Comparison of ENCODE assay signal across 18 cellular contexts in the genomic region with DNA sequence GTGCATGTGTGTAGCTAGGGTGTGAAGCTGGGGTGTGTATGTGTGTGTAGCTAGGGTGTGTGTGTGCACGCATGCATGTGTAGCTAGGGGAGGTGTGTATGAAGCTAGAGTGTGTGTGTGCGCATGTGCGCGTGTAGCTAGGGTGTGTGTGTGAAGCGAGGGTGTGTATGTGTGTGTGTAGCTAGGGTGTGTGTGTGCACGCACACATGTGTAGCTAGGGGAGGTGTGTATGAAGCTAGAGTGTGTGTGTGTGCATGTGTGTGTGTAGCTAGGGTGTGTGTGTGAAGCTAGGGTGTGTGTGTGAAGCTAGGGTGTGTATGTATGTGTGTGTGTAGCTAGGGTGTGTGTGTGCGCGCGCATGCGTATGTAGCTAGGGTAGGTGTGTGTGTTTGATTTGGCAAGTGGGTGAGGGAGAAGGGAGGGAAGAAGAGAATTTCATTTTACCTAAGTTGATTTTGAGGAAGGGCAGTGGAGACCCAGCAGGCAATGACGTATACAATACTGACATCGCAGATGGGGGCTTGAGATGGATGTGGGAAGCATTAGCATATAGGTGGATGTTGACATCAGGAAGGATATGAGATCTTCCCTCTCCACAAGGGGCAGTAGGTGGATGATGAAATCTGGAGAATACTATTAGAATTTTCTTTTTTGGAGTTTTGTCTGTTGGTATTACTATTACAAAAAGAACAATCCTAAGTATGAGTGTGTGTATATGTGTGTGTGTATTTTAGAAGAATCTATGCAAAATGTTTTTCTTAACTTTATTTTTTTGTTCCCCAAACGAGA.
DNase-seq lines count a peak whose midpoint lies in the region; ATAC-seq, FAIRE-seq and TF ChIP-seq lines count a peak whose summit lies in the region.
"Had no signal": no experiment of that assay in that cellular context is flagged by ENCODE, and none has a peak within 500 bp of the region (broad histone marks: within the 10 kb centered on the region; RNA-seq: fewer than 3 reads in every experiment).

No MANE protein-coding gene starts in this region.

- 86% methylated on average over 12 of the region's 13 CpGs for WGBS in K562 (ENCODE audit: insufficient coverage, low coverage, missing lambda C conversion rate)

- H3K36me3 Mint-ChIP-seq in HFFc6 (ENCODE audit: low read depth), result peaks cover 10% of the 10 kb centered on the region; the same call in 1 of the 2 replicates
- H3K36me3 Mint-ChIP-seq in naive thymus-derived CD4-positive, alpha-beta T cell, result no peaks in the 10 kb centered on the region
- H3K36me3 Mint-ChIP-seq: activated naive CD8-positive, alpha-beta T cell had no signal

- in situ Hi-C loops in K562 (cut with MboI), result no loop called here

- no peaks in the 10 kb centered on the region for H3K4me1 ChIP-seq in DND-41 (ENCODE audit: insufficient read depth, low read length)
- peaks cover 0 to 4% of the 10 kb centered on the region in 2 experiments; a peak in 1 of 5 replicates for H3K4me1 ChIP-seq in K562 (replicated peaks in 1 of 2; ENCODE audit: control insufficient read depth in 2 of 2, insufficient read depth in 2 of 2, low read length in 2 of 2)
- H3K4me1 ChIP-seq in naive thymus-derived CD4-positive, alpha-beta T cell (ENCODE audit: control insufficient read depth in 2 of 2, insufficient read depth in 2 of 2, low read length in 2 of 2), result no peaks in the 10 kb centered on the region
- H3K4me1 ChIP-seq in tibial artery, result peaks cover 0 to 6% (median 0%) of the 10 kb centered on the region in 4 donors
- H3K4me1 ChIP-seq: BLaER1 had no signal

- H3K27me3 Mint-ChIP-seq in HFFc6 (ENCODE audit: insufficient read depth), result no peaks in the 10 kb centered on the region
- peaks cover 0 to 3% (median 0%) of the 10 kb centered on the region in 5 donors for H3K27me3 Mint-ChIP-seq in naive thymus-derived CD4-positive, alpha-beta T cell
- H3K27me3 Mint-ChIP-seq: activated CD4-positive, alpha-beta T cell treated with anti-CD3 and anti-CD28 coated beads for 36 hours; activated naive CD8-positive, alpha-beta T cell had no signal

- H3K9me3 ChIP-seq in DND-41 (ENCODE audit: insufficient read depth, low read length, severe bottlenecking) (no peaks in the 10 kb centered on the region), K562 (replicated peaks; ENCODE audit: control insufficient read depth, insufficient read depth, low read depth, low read length) (no peaks in the 10 kb centered on the region), tibial artery (no peaks in the 10 kb centered on the region)
- H3K9me3 ChIP-seq in naive thymus-derived CD4-positive, alpha-beta T cell (ENCODE audit: control insufficient read depth in 2 of 3, low read length in 3 of 3), result no peaks in the 10 kb centered on the region
- H3K9me3 ChIP-seq: BLaER1, heart right ventricle had no signal

- H3K27me3 ChIP-seq in DND-41 (ENCODE audit: insufficient read depth, low read length, poor library complexity) (no peaks in the 10 kb centered on the region), K562 (ENCODE audit: control insufficient read depth in 2 of 2, insufficient read depth in 2 of 2, low read length in 2 of 2) (no peaks in the 10 kb centered on the region), tibial artery (no peaks in the 10 kb centered on the region)
- H3K27me3 ChIP-seq in naive thymus-derived CD4-positive, alpha-beta T cell (ENCODE audit: control insufficient read depth in 2 of 2, insufficient read depth in 2 of 2, low read length in 2 of 2), result no peaks in the 10 kb centered on the region
- H3K27me3 ChIP-seq: BLaER1, heart right ventricle had no signal

- peaks cover 5% of the 10 kb centered on the region; the same call in 1 of the 2 replicates for H3K4me1 Mint-ChIP-seq in HFFc6 (ENCODE audit: low read depth)
- H3K4me1 Mint-ChIP-seq in naive thymus-derived CD4-positive, alpha-beta T cell, result peaks cover 0 to 9% (median 4%) of the 10 kb centered on the region in 7 donors
- H3K4me1 Mint-ChIP-seq: activated CD4-positive, alpha-beta T cell treated with anti-CD3 and anti-CD28 coated beads for 36 hours had no signal

- H3K4me3 ChIP-seq in DND-41 (ENCODE audit: low read depth in 1 of 2, low read length in 2 of 2), result no peak overlapping the region
- no peak overlapping the region for H3K4me3 ChIP-seq in K562
- no peak overlapping the region for H3K4me3 ChIP-seq in naive thymus-derived CD4-positive, alpha-beta T cell (ENCODE audit: low read length)
- H3K4me3 ChIP-seq in tibial artery, result no peak overlapping the region
- no peak overlapping the region for H3K4me3 ChIP-seq in coronary artery
- H3K4me3 ChIP-seq: BLaER1, heart right ventricle had no signal

- no peaks in the 10 kb centered on the region for H4K20me1 ChIP-seq in DND-41 (ENCODE audit: insufficient read depth, low read length)
- no peaks in the 10 kb centered on the region for H4K20me1 ChIP-seq in K562 (replicated peaks; ENCODE audit: control insufficient read depth, insufficient read depth, low read length)
- H4K20me1 ChIP-seq: BLaER1 had no signal

- no TSS peak for BruUV-seq in K562 (replicated peaks; lab: Mats Ljungman, UMichigan)

- no peak overlapping the region for H2AFZ ChIP-seq in DND-41 (ENCODE audit: low read depth, low read length)
- no peak overlapping the region for H2AFZ ChIP-seq in K562 (ENCODE audit: low read depth, low read length)

- H3K27ac ChIP-seq in DND-41 (ENCODE audit: low read length), result no peak overlapping the region
- H3K27ac ChIP-seq in K562 (ENCODE audit: extremely low read depth, low read depth, low read length), result no peak overlapping the region; the same call in 2 of the 3 replicates
- H3K27ac ChIP-seq in naive thymus-derived CD4-positive, alpha-beta T cell (ENCODE audit: low read depth, low read length), result no peak overlapping the region
- no peak overlapping the region for H3K27ac ChIP-seq in tibial artery
- no peak overlapping the region for H3K27ac ChIP-seq in coronary artery
- H3K27ac ChIP-seq: BLaER1, heart right ventricle, RWPE1 had no signal

- H3K27ac Mint-ChIP-seq in HFFc6, result no peak overlapping the region
- H3K27ac Mint-ChIP-seq in naive thymus-derived CD4-positive, alpha-beta T cell, result no peak overlapping the region
- H3K27ac Mint-ChIP-seq: activated CD4-positive, alpha-beta T cell treated with anti-CD3 and anti-CD28 coated beads for 36 hours; activated naive CD8-positive, alpha-beta T cell had no signal

- H3K4me2 ChIP-seq in DND-41 (ENCODE audit: insufficient read depth, low read length) (no peak overlapping the region), K562 (ENCODE audit: insufficient read depth, low read length) (no peak overlapping the region)
- H3K4me2 ChIP-seq: BLaER1 had no signal

- no peaks in the 10 kb centered on the region for H3K9me1 ChIP-seq in K562 (ENCODE audit: control insufficient read depth, insufficient read depth, low read length)

- 0 out of 4 replicates have a peak, but pooled peaks of 1 of the 2 experiments have one; percentile 6 for TF ChIP-seq RAD21 in K562 (CRISPR knock-in tag; conservative IDR thresholded peaks at IDR 0.05 in 1 of 2, IDR thresholded peaks at IDR 0.05 in 1 of 2)

- H3K9ac ChIP-seq in DND-41 (ENCODE audit: low read depth, low read length) (no peak overlapping the region), K562 (ENCODE audit: insufficient read depth in 1 of 2, low read depth in 2 of 2, low read length in 2 of 2) (no peak overlapping the region)
- H3K9ac ChIP-seq: BLaER1 had no signal

- TF ChIP-seq EP300 in K562 (IDR thresholded peaks at IDR 0.05; ENCODE audit: low read length), result no peak

- FAIRE-seq in K562 (lab: Jason Lieb, UNC), result no peak

- H3K9me3 Mint-ChIP-seq in HFFc6, result no peaks in the 10 kb centered on the region
- H3K9me3 Mint-ChIP-seq in naive thymus-derived CD4-positive, alpha-beta T cell, result no peaks in the 10 kb centered on the region

- H3K4me3 Mint-ChIP-seq in HFFc6, result no peak overlapping the region
- H3K4me3 Mint-ChIP-seq in naive thymus-derived CD4-positive, alpha-beta T cell, result no peak overlapping the region
- H3K4me3 Mint-ChIP-seq: activated CD4-positive, alpha-beta T cell treated with anti-CD3 and anti-CD28 coated beads for 36 hours; activated naive CD8-positive, alpha-beta T cell had no signal

- intact Hi-C loops in K562 (cut with micrococcal nuclease) (loop anchor here (10.0 kb wide), 1 partner anchor 176 kb away; a partner anchor contains a TSS), tibial artery (cut with DNase I; ENCODE audit: low total_unique reads) (no loop called here)
- intact Hi-C loops in naive thymus-derived CD4-positive, alpha-beta T cell (cut with micrococcal nuclease), result no loop called here

- POLR2A ChIA-PET in K562 (lab: Yijun Ruan, JAX), result interaction anchor here (1.1 to 1.4 kb wide), 2 partner anchors 8 to 162 kb away, joined by 3 to 5 read pairs; no protein-coding TSS in a partner anchor
- POLR2A ChIA-PET in naive thymus-derived CD4-positive, alpha-beta T cell (lab: Charles Lee), result no interaction called here

- ATAC-seq in DND-41 (ENCODE audit: insufficient read depth, low read depth) (0 out of 3 replicates have a peak, but pooled peaks have one; percentile 45), K562 (peak; percentile 75)
- peak; percentile 6 for ATAC-seq in naive thymus-derived CD4-positive, alpha-beta T cell
- ATAC-seq: activated CD4-positive, alpha-beta T cell treated with anti-CD3 and anti-CD28 coated beads for 36 hours; left cardiac atrium had no signal

- no peaks in the 10 kb centered on the region for H3K79me2 ChIP-seq in DND-41 (ENCODE audit: insufficient read depth, low read length)
- H3K79me2 ChIP-seq in K562 (ENCODE audit: control insufficient read depth, insufficient read depth, low read length), result no peaks in the 10 kb centered on the region

- H3K36me3 ChIP-seq in DND-41 (ENCODE audit: insufficient read depth, low read length) (no peaks in the 10 kb centered on the region), K562 (ENCODE audit: control insufficient read depth, insufficient read depth, low read length) (peaks cover 5% of the 10 kb centered on the region; the same call in 2 of the 3 replicates), tibial artery (peaks cover 14 to 47% (median 38%) of the 10 kb centered on the region in 3 donors)
- no peaks in the 10 kb centered on the region for H3K36me3 ChIP-seq in naive thymus-derived CD4-positive, alpha-beta T cell (ENCODE audit: control insufficient read depth in 2 of 3, insufficient read depth in 3 of 3, low read length in 3 of 3)
- H3K36me3 ChIP-seq: BLaER1 had no signal

- CTCF ChIA-PET in K562 (lab: Yijun Ruan, JAX; ENCODE audit: low intra/inter-chr PET ratio), result no interaction called here
- CTCF ChIA-PET in naive thymus-derived CD4-positive, alpha-beta T cell (lab: Charles Lee), result no interaction called here

- DNase-seq in DND-41 (no peak), HFFc6 (no peak), K562 (ENCODE audit: extremely low read depth in 1 of 4, low spot score in 3 of 4) (no peak), tibial artery (no peak), NCI-H2171 (lab: John Stamatoyannopoulos, UW) (no peak), NCI-H524 treated with DMSO at 0.1 percent for 48 hours (lab: John Stamatoyannopoulos, UW) (no peak), coronary artery (ENCODE audit: low spot score) (no peak)
- DNase-seq in naive thymus-derived CD4-positive, alpha-beta T cell, result no peak
- DNase-seq: activated CD4-positive, alpha-beta T cell treated with anti-CD3 and anti-CD28 coated beads for 36 hours; heart right ventricle; left cardiac atrium; MV-4-11; NCI-H524; stimulated activated CD4-positive, alpha-beta T cell treated with anti-CD3 and anti-CD28 coated beads, Interleukin-15, amount 100 ng/mL, for 24 hours; T-helper 2 cell had no signal

- no peak for TF ChIP-seq POLR2A in K562 (conservative IDR thresholded peaks at IDR 0.05)

- TF ChIP-seq CTCF in DND-41 (IDR thresholded peaks at IDR 0.05; ENCODE audit: borderline replicate concordance, extremely low read depth, low read length, poor library complexity, severe bottlenecking), result peak; percentile 20
- peak; percentile 36; the same call in 1 of the 2 replicates for TF ChIP-seq CTCF in HFFc6 (IDR thresholded peaks at IDR 0.05)
- TF ChIP-seq CTCF in K562 (IDR thresholded peaks at IDR 0.05 in 2 of 3, conservative IDR thresholded peaks at IDR 0.05 in 1 of 3; ENCODE audit: insufficient read depth in 2 of 3, low read depth in 1 of 3, low read length in 3 of 3), result peak in 1 of 3 experiments; percentile 20; a peak in 2 of 6 replicates
- no peak for TF ChIP-seq CTCF in tibial artery (IDR thresholded peaks at IDR 0.05)
- no peak for TF ChIP-seq CTCF in coronary artery (IDR thresholded peaks at IDR 0.05)

Comparison
In these comparisons a context has a peak if more than half of its experiments do, and no peak if none do; other contexts are left out.
1. ATAC-seq: peak in every context shown above with its lines; median percentile 75 in K562; 45 in DND-41; 6 in naive thymus-derived CD4-positive, alpha-beta T cell.
2. CTCF ChIP-seq: peak in DND-41 (single experiment) and HFFc6 (single experiment); none in tibial artery (0 of 2) and coronary artery (single experiment).